In genomic region chr12:132729541-132730320, GRCh38 we compare ENCODE assay signal across 16 cellular contexts. TPM values are rescaled to one million over a fixed set of nuclear protein-coding genes. Genes with fewer than 3 reads are reported as not detected.
A peak's percentile ranks its signal among the peaks of the same experiment; 100 is the strongest.
DNase-seq lines count a peak whose midpoint lies in the region; ATAC-seq and TF ChIP-seq lines count a peak whose summit lies in the region.
"Had no signal": no experiment of that assay in that cellular context is flagged by ENCODE, and none has a peak within 500 bp of the region (broad histone marks: within the 10 kb centered on the region; RNA-seq: fewer than 3 reads in every experiment).

No MANE protein-coding gene starts in this region.

- dilution Hi-C loops in mammary epithelial cell (cut with HindIII; ENCODE audit: low sequenced_read_pairs) = no loop called here

- no peak overlapping the region for H3K4me2 ChIP-seq in mammary epithelial cell (ENCODE audit: insufficient read depth, low read depth, low read length)

- ATAC-seq in Panc1 (peak; percentile 69), left colon (no peak)
- ATAC-seq in effector memory CD8-positive, alpha-beta T cell (replicated peaks) = no peak
- ATAC-seq in stimulated activated naive CD8-positive, alpha-beta T cell treated with anti-CD3 and anti-CD28 coated beads, Interleukin-15, amount 100 ng/mL, for 72 hours = peak; percentile 32

- POLR2A ChIA-PET in Panc1 (lab: Charles Lee) = no interaction called here

- H3K27me3 Mint-ChIP-seq in effector memory CD8-positive, alpha-beta T cell = no peaks in the 10 kb centered on the region
- H3K27me3 Mint-ChIP-seq in stimulated activated naive CD8-positive, alpha-beta T cell treated with anti-CD3 and anti-CD28 coated beads, Interleukin-15, amount 100 ng/mL, for 72 hours = no peaks in the 10 kb centered on the region
- H3K27me3 Mint-ChIP-seq: B cell had no signal

- H3K27me3 ChIP-seq in mammary epithelial cell (ENCODE audit: insufficient read depth, low read length) = no peaks in the 10 kb centered on the region
- H3K27me3 ChIP-seq in breast epithelium = no peaks in the 10 kb centered on the region
- no peaks in the 10 kb centered on the region for H3K27me3 ChIP-seq in Panc1 (ENCODE audit: control insufficient read depth, insufficient read depth, low read length)
- H3K27me3 ChIP-seq: ascending aorta, stomach had no signal

- in situ Hi-C loops in mammary epithelial cell (cut with MboI; ENCODE audit: low sequenced_read_pairs in 2 of 2) (no loop called here), Panc1 (cut with HindIII; ENCODE audit: low pct_unique_long_range_greater_than_20kb, low sequenced_read_pairs) (no loop called here)

- H3K4me1 ChIP-seq in mammary epithelial cell (ENCODE audit: insufficient read depth, low read length) = no peaks in the 10 kb centered on the region
- no peaks in the 10 kb centered on the region for H3K4me1 ChIP-seq in breast epithelium
- peaks cover 5% of the 10 kb centered on the region for H3K4me1 ChIP-seq in Panc1 (ENCODE audit: control insufficient read depth, insufficient read depth, low read length)
- H3K4me1 ChIP-seq: ascending aorta, prostate gland, stomach had no signal

- no peak overlapping the region for H3K4me3 Mint-ChIP-seq in effector memory CD8-positive, alpha-beta T cell
- no peak overlapping the region for H3K4me3 Mint-ChIP-seq in stimulated activated naive CD8-positive, alpha-beta T cell treated with anti-CD3 and anti-CD28 coated beads, Interleukin-15, amount 100 ng/mL, for 72 hours
- H3K4me3 Mint-ChIP-seq: B cell had no signal

- H3K36me3 ChIP-seq in mammary epithelial cell (ENCODE audit: insufficient read depth, low read length) (peaks cover 49% of the 10 kb centered on the region), breast epithelium (no peaks in the 10 kb centered on the region), Panc1 (ENCODE audit: control insufficient read depth, insufficient read depth, low read length) (peaks cover 28% of the 10 kb centered on the region)

- TF ChIP-seq CTCF in mammary epithelial cell (conservative IDR thresholded peaks at IDR 0.05 in 1 of 2, IDR thresholded peaks at IDR 0.05 in 1 of 2; ENCODE audit: extremely low read depth in 1 of 2, insufficient read depth in 1 of 2, low read depth in 1 of 2, low read length in 2 of 2) (no peak), breast epithelium (IDR thresholded peaks at IDR 0.05) (no peak), Panc1 (IDR thresholded peaks at IDR 0.05) (no peak)

- no peaks in the 10 kb centered on the region for H3K9me3 ChIP-seq in mammary epithelial cell (replicated peaks; ENCODE audit: insufficient read depth, low read length)
- no peaks in the 10 kb centered on the region for H3K9me3 ChIP-seq in breast epithelium
- H3K9me3 ChIP-seq in Panc1 (ENCODE audit: control insufficient read depth, insufficient read depth, low read depth, low read length) = no peaks in the 10 kb centered on the region
- H3K9me3 ChIP-seq: ascending aorta, prostate gland, stomach had no signal

- TF ChIP-seq POLR2A in breast epithelium (IDR thresholded peaks at IDR 0.05) = no peak

- peak overlapping the region; percentile 58 to 89 for H3K27ac Mint-ChIP-seq in effector memory CD8-positive, alpha-beta T cell
- no peak overlapping the region for H3K27ac Mint-ChIP-seq in stimulated activated naive CD8-positive, alpha-beta T cell treated with anti-CD3 and anti-CD28 coated beads, Interleukin-15, amount 100 ng/mL, for 72 hours
- H3K27ac Mint-ChIP-seq: B cell had no signal

- intact Hi-C loops in mammary epithelial cell (cut with micrococcal nuclease) = no loop called here
- intact Hi-C loops in breast epithelium (cut with DNase I; ENCODE audit: low total_unique reads) = no loop called here
- intact Hi-C loops in Panc1 (cut with micrococcal nuclease; ENCODE audit: unreplicated experiment) = no loop called here
- intact Hi-C loops in left colon (cut with DNase I, micrococcal nuclease) = no loop called here

- no peak overlapping the region for H3K27ac ChIP-seq in mammary epithelial cell (ENCODE audit: insufficient read depth, low read depth, low read length)
- H3K27ac ChIP-seq in breast epithelium = no peak overlapping the region
- peak overlapping the region; percentile 79 for H3K27ac ChIP-seq in Panc1 (ENCODE audit: low read length)
- H3K27ac ChIP-seq: ascending aorta, prostate gland, stomach had no signal

- 87% methylated on average over 23 of the region's 24 CpGs for WGBS in mammary epithelial cell (ENCODE audit: low coverage, missing lambda C conversion rate)

- peak; percentile 17 for DNase-seq in mammary epithelial cell
- DNase-seq in breast epithelium (ENCODE audit: low spot score in 2 of 2) = no peak
- no peak for DNase-seq in Panc1 (ENCODE audit: low read depth, low spot score)
- DNase-seq in effector memory CD8-positive, alpha-beta T cell = no peak
- DNase-seq in stimulated activated naive CD8-positive, alpha-beta T cell treated with anti-CD3 and anti-CD28 coated beads, Interleukin-15, amount 100 ng/mL, for 72 hours = no peak
- DNase-seq in activated CD8-positive, alpha-beta memory T cell treated with anti-CD3 and anti-CD28 coated beads, Interleukin-2, amount 50 U/mL, for 4 hours = no peak
- no peak for DNase-seq in stimulated activated CD4-positive, alpha-beta T cell treated with anti-CD3 and anti-CD28 coated beads, Interleukin-1b, Interleukin-23, amount 100 ng/mL, for 48 hours
- DNase-seq in left colon = no peak
- DNase-seq: GDM1; NCI-H1417; stimulated activated CD4-positive, alpha-beta T cell treated with anti-CD3 and anti-CD28 coated beads, Interleukin-2, amount 100 ng/mL, for 48 hours; stomach; T-helper 2 cell had no signal

- no peak overlapping the region for H3K9ac ChIP-seq in mammary epithelial cell (ENCODE audit: insufficient read depth, low read length)

- peaks cover 64% of the 10 kb centered on the region for H3K79me2 ChIP-seq in mammary epithelial cell (ENCODE audit: insufficient read depth, low read length)

- H3K36me3 Mint-ChIP-seq in effector memory CD8-positive, alpha-beta T cell (ENCODE audit: insufficient read depth) = peaks cover 75% of the 10 kb centered on the region

- H3K9me3 Mint-ChIP-seq in effector memory CD8-positive, alpha-beta T cell = peaks cover 0 to 6% of the 10 kb centered on the region in 2 donors
- H3K9me3 Mint-ChIP-seq in stimulated activated naive CD8-positive, alpha-beta T cell treated with anti-CD3 and anti-CD28 coated beads, Interleukin-15, amount 100 ng/mL, for 72 hours = no peaks in the 10 kb centered on the region

- H3K4me3 ChIP-seq in mammary epithelial cell (replicated peaks in 1 of 3; ENCODE audit: insufficient read depth in 1 of 3, low read depth in 2 of 3, low read length in 3 of 3) (no peak overlapping the region), breast epithelium (no peak overlapping the region), Panc1 (ENCODE audit: low read depth in 2 of 2, low read length in 2 of 2) (no peak overlapping the region)
- H3K4me3 ChIP-seq: ascending aorta, prostate gland, stomach had no signal

- no peaks in the 10 kb centered on the region for H4K20me1 ChIP-seq in mammary epithelial cell (ENCODE audit: insufficient read depth, low read length)

- H3K4me1 Mint-ChIP-seq in effector memory CD8-positive, alpha-beta T cell (ENCODE audit: low read depth in 2 of 2) = peaks cover 0 to 4% of the 10 kb centered on the region in 2 donors
- peaks cover 16% of the 10 kb centered on the region for H3K4me1 Mint-ChIP-seq in stimulated activated naive CD8-positive, alpha-beta T cell treated with anti-CD3 and anti-CD28 coated beads, Interleukin-15, amount 100 ng/mL, for 72 hours
- H3K4me1 Mint-ChIP-seq: B cell had no signal

- no peak overlapping the region for H2AFZ ChIP-seq in mammary epithelial cell (ENCODE audit: low read depth, low read length)

- CTCF ChIA-PET in mammary epithelial cell (lab: Charles Lee; ENCODE audit: low non-redundant PET) (no interaction called here), Panc1 (lab: Charles Lee) (no interaction called here)

- BruUV-seq in mammary epithelial cell (replicated peaks; lab: Mats Ljungman, UMichigan) (TSS peak; percentile 18), Panc1 (replicated peaks; lab: Mats Ljungman, UMichigan) (no TSS peak)

RNA-seq across cellular contexts. Expression of gene PGAM5, which starts 19.1 kb away (rescaled TPM):
- 10 to 100 TPM; 51.2 to 56.4 TPM for total RNA-seq in mammary epithelial cell
- polyA plus RNA-seq in mammary epithelial cell = 40.5 TPM
- polyA minus RNA-seq in mammary epithelial cell = 71.0 TPM
- 10 to 100 TPM; 20.2 to 38.0 (median 22.8) TPM for total RNA-seq in breast epithelium
- 116 TPM for total RNA-seq in Panc1 (2021; ENCODE audit: unreplicated experiment)
- 116 TPM for polyA plus RNA-seq in Panc1 (2012; ENCODE audit: insufficient read length)
- total RNA-seq in left colon = 10 to 100 TPM; 29.7 to 40.0 TPM

RNA-seq across cellular contexts. Expression of gene ANKLE2, which starts 31.9 kb away (rescaled TPM):
- total RNA-seq in mammary epithelial cell (100 to 1,000 TPM in 1 of 2 donors, 10 to 100 TPM in 1; 90.9 to 163 TPM), breast epithelium (10 to 100 TPM; 64.2 to 75.4 (median 73.5) TPM), Panc1 (2021; ENCODE audit: unreplicated experiment) (88.7 TPM), left colon (10 to 100 TPM; 41.2 to 50.0 TPM)
- 77.7 TPM for polyA plus RNA-seq in mammary epithelial cell
- polyA minus RNA-seq in mammary epithelial cell = 235 TPM
- 98.3 TPM for polyA plus RNA-seq in Panc1 (2012; ENCODE audit: insufficient read length)

RNA-seq across cellular contexts. Expression of gene PXMP2, which starts 42.3 kb away (rescaled TPM):
- 10 to 100 TPM; 11.3 to 27.2 TPM for total RNA-seq in mammary epithelial cell
- 22.1 TPM for polyA plus RNA-seq in mammary epithelial cell
- 34.6 TPM for polyA minus RNA-seq in mammary epithelial cell
- 10 to 100 TPM; 29.0 to 50.9 (median 31.8) TPM for total RNA-seq in breast epithelium
- total RNA-seq in Panc1 (2021; ENCODE audit: unreplicated experiment) = 21.3 TPM
- 21.1 TPM for polyA plus RNA-seq in Panc1 (2012; ENCODE audit: insufficient read length)
- total RNA-seq in left colon = 100 to 1,000 TPM in 1 of 2 donors, 10 to 100 TPM in 1; 93.1 to 112 TPM

RNA-seq across cellular contexts. Expression of gene POLE, which starts 42.6 kb away (rescaled TPM):
- total RNA-seq in mammary epithelial cell (10 to 100 TPM; 13.7 to 67.7 TPM), breast epithelium (10 to 100 TPM; 36.5 to 51.5 (median 43.5) TPM), Panc1 (2021; ENCODE audit: unreplicated experiment) (112 TPM), left colon (10 to 100 TPM; 38.3 to 57.6 TPM)
- polyA plus RNA-seq in mammary epithelial cell = 26.8 TPM
- 114 TPM for polyA minus RNA-seq in mammary epithelial cell
- polyA plus RNA-seq in Panc1 (2012; ENCODE audit: insufficient read length) = 39.6 TPM

Comparison
In these comparisons a context has a peak if more than half of its experiments do, and no peak if none do; other contexts are left out.
1. ATAC-seq: peak in Panc1 (single experiment) and stimulated activated naive CD8-positive, alpha-beta T cell treated with anti-CD3 and anti-CD28 coated beads, Interleukin-15, amount 100 ng/mL, for 72 hours (single experiment); none in effector memory CD8-positive, alpha-beta T cell (single experiment) and left colon (single experiment).
2. H3K27ac Mint-ChIP-seq: peak in effector memory CD8-positive, alpha-beta T cell (2 of 2); none in stimulated activated naive CD8-positive, alpha-beta T cell treated with anti-CD3 and anti-CD28 coated beads, Interleukin-15, amount 100 ng/mL, for 72 hours (0 of 2).